1 cellular context compared by ENCODE assay signal in genomic region chr10:26556756-26557640, GRCh38.
TF ChIP-seq lines count a peak whose summit lies in the region.

No MANE protein-coding gene starts in this region.

TF ChIP-seq in GM12878, 131 proteins besides CTCF, POLR2A, EP300 and RAD21 (continued from another document):
- TF ChIP-seq ZBTB11 (CRISPR knock-in tag; IDR thresholded peaks at IDR 0.05) = no peak
- TF ChIP-seq, protein P1, sequence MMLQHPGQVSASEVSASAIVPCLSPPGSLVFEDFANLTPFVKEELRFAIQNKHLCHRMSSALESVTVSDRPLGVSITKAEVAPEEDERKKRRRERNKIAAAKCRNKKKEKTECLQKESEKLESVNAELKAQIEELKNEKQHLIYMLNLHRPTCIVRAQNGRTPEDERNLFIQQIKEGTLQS (IDR thresholded peaks at IDR 0.05; ENCODE audit: borderline replicate concordance, extremely low read depth, low read depth, low read length) = 0 out of 2 replicates have a peak, but pooled peaks have one; percentile 3
- no peak for TF ChIP-seq EGR1 (IDR thresholded peaks at IDR 0.05; ENCODE audit: borderline replicate concordance in 1 of 2, low read depth in 2 of 2, low read length in 2 of 2)
